ENCODE assay signal across 13 cellular contexts in genomic region chr10:91512458-91512857, GRCh38.
A peak's percentile ranks its signal among the peaks of the same experiment; 100 is the strongest.
DNase-seq lines count a peak whose midpoint lies in the region; ATAC-seq and TF ChIP-seq lines count a peak whose summit lies in the region.
"Had no signal": no experiment of that assay in that cellular context is flagged by ENCODE, and none has a peak within 500 bp of the region (broad histone marks: within the 10 kb centered on the region; RNA-seq: fewer than 3 reads in every experiment).

No MANE protein-coding gene starts in this region.

- no peaks in the 10 kb centered on the region for H3K79me2 ChIP-seq in smooth muscle cell (ENCODE audit: low read depth)
- H3K79me2 ChIP-seq in MM.1S (ENCODE audit: low read length) = no peaks in the 10 kb centered on the region

- no peak for TF ChIP-seq CTCF in smooth muscle cell (IDR thresholded peaks at IDR 0.05; ENCODE audit: borderline replicate concordance, insufficient read depth, poor library complexity, severe bottlenecking)
- TF ChIP-seq CTCF in MM.1S (IDR thresholded peaks at IDR 0.05; ENCODE audit: low read length) = no peak

- ATAC-seq in HG02870 (IDR thresholded peaks at IDR 0.05; ENCODE audit: unreplicated experiment) = peak; percentile 16
- peak; percentile 10; the same call in 2 of the 3 replicates for ATAC-seq in SK-N-SH treated with all-trans-retinoic acid at 6 μM for 48 hours
- ATAC-seq: CD8-positive, alpha-beta T cell had no signal

- H3K27me3 ChIP-seq in mesenchymal stem cell (ENCODE audit: control insufficient read depth in 1 of 2, insufficient read depth in 1 of 2, low read length in 2 of 2) (no peaks in the 10 kb centered on the region), smooth muscle cell (ENCODE audit: low read depth) (no peaks in the 10 kb centered on the region), MM.1S (replicated peaks; ENCODE audit: insufficient read depth, low read length) (no peaks in the 10 kb centered on the region)

- no CpG with 5 or more reads among the region's 1 CpG for WGBS in mesenchymal stem cell
- 87% methylated on average over 1 of the region's 1 CpG for WGBS in smooth muscle cell (ENCODE audit: low lambda C conversion rate)

- H3F3A ChIP-seq in smooth muscle cell (ENCODE audit: low read depth) = peaks cover 12% of the 10 kb centered on the region
- no peaks in the 10 kb centered on the region for H3F3A ChIP-seq in MM.1S (ENCODE audit: insufficient read depth, low read length)

- no peak overlapping the region for H4K91ac ChIP-seq in mesenchymal stem cell (ENCODE audit: low read length)

- no peak overlapping the region for H2BK12ac ChIP-seq in mesenchymal stem cell (ENCODE audit: low read length in 2 of 2)

- peaks cover 0 to 12% of the 10 kb centered on the region in 2 experiments for H3K36me3 ChIP-seq in mesenchymal stem cell (ENCODE audit: control insufficient read depth in 1 of 2, insufficient read depth in 2 of 2, low read depth in 1 of 2, low read length in 2 of 2)
- peaks cover 2% of the 10 kb centered on the region for H3K36me3 ChIP-seq in smooth muscle cell (ENCODE audit: low read depth)
- no peaks in the 10 kb centered on the region for H3K36me3 ChIP-seq in MM.1S (replicated peaks; ENCODE audit: insufficient read depth, low read length)

- H3K14ac ChIP-seq in mesenchymal stem cell (ENCODE audit: low read length in 2 of 2) = no peak overlapping the region

- H3K4ac ChIP-seq in mesenchymal stem cell (ENCODE audit: low read depth in 1 of 2, low read length in 2 of 2) = no peak overlapping the region

- peaks cover 10% of the 10 kb centered on the region for H3K9me3 ChIP-seq in mesenchymal stem cell (ENCODE audit: control insufficient read depth, low read length)
- H3K9me3 ChIP-seq in smooth muscle cell (replicated peaks; ENCODE audit: low read depth) = no peaks in the 10 kb centered on the region
- no peaks in the 10 kb centered on the region for H3K9me3 ChIP-seq in MM.1S (replicated peaks; ENCODE audit: insufficient read depth, low read length)

- H3K9me2 ChIP-seq in MM.1S (replicated peaks; ENCODE audit: insufficient read depth, low read length) = no peaks in the 10 kb centered on the region

- H3K4me1 ChIP-seq in mesenchymal stem cell (ENCODE audit: control insufficient read depth, insufficient read depth, low read depth, low read length) (peaks cover 3% of the 10 kb centered on the region), smooth muscle cell (ENCODE audit: low read depth) (peaks cover 7% of the 10 kb centered on the region), MM.1S (ENCODE audit: low read length) (no peaks in the 10 kb centered on the region)

- H3K4me3 ChIP-seq in mesenchymal stem cell (ENCODE audit: insufficient read depth in 1 of 2, low read depth in 1 of 2, low read length in 2 of 2) = no peak overlapping the region
- no peak overlapping the region for H3K4me3 ChIP-seq in smooth muscle cell
- no peak overlapping the region for H3K4me3 ChIP-seq in MM.1S (ENCODE audit: low read length)

- H4K20me1 ChIP-seq in smooth muscle cell (ENCODE audit: low read depth) = no peaks in the 10 kb centered on the region
- H4K20me1 ChIP-seq in MM.1S (ENCODE audit: insufficient read depth, low read length) = no peaks in the 10 kb centered on the region

- no peak overlapping the region for H2AK5ac ChIP-seq in mesenchymal stem cell (ENCODE audit: low read length, severe bottlenecking)

- no peak overlapping the region for H2BK5ac ChIP-seq in mesenchymal stem cell (ENCODE audit: low read depth, low read length, poor library complexity, severe bottlenecking)

- H3K18ac ChIP-seq in mesenchymal stem cell (ENCODE audit: low read depth in 1 of 2, low read length in 2 of 2) = no peak overlapping the region

- H2AFZ ChIP-seq in mesenchymal stem cell (ENCODE audit: low read depth, low read length) (no peak overlapping the region), smooth muscle cell (ENCODE audit: low read depth) (peak overlapping the region; percentile 15), MM.1S (ENCODE audit: low read length) (no peak overlapping the region)

- H3K23ac ChIP-seq in mesenchymal stem cell (ENCODE audit: low read length in 2 of 2) = no peak overlapping the region

- H3K27ac ChIP-seq in mesenchymal stem cell (ENCODE audit: low read length, poor library complexity, severe bottlenecking) (no peak overlapping the region), smooth muscle cell (ENCODE audit: low read depth) (peak overlapping the region; percentile 88), MM.1S (ENCODE audit: low read length) (no peak overlapping the region)

- H3K9ac ChIP-seq in mesenchymal stem cell (ENCODE audit: low read length) (peak overlapping the region; percentile 28), smooth muscle cell (ENCODE audit: low read depth) (peak overlapping the region; percentile 47), MM.1S (ENCODE audit: low read length) (no peak overlapping the region)

- no peaks in the 10 kb centered on the region for H3K79me1 ChIP-seq in mesenchymal stem cell (replicated peaks; ENCODE audit: low read length, poor library complexity, severe bottlenecking)

- H2BK15ac ChIP-seq in mesenchymal stem cell (ENCODE audit: low read depth, poor library complexity, severe bottlenecking) = no peak overlapping the region

- no peak overlapping the region for H2BK120ac ChIP-seq in mesenchymal stem cell (ENCODE audit: low read depth, low read length)

- DNase-seq in mesenchymal stem cell (no peak), smooth muscle cell (lab: John Stamatoyannopoulos, UW; ENCODE audit: unreplicated experiment) (no peak), MM.1S (no peak), NCI-H1436 (lab: John Stamatoyannopoulos, UW) (no peak), SHP77 (lab: John Stamatoyannopoulos, UW) (no peak)
- DNase-seq: CD8-positive, alpha-beta T cell; DND-41; GF-D8; NCI-H2081; NCI-H526; Right ventricle myocardium superior had no signal

- no peak overlapping the region for H4K8ac ChIP-seq in mesenchymal stem cell (ENCODE audit: low read length)

- no peak overlapping the region for H3K4me2 ChIP-seq in mesenchymal stem cell (ENCODE audit: low read length, poor library complexity, severe bottlenecking)
- peak overlapping the region; percentile 38 for H3K4me2 ChIP-seq in smooth muscle cell
- no peak overlapping the region for H3K4me2 ChIP-seq in MM.1S (ENCODE audit: low read depth, low read length)

TF ChIP-seq in SK-N-SH treated with all-trans-retinoic acid at 6 μM for 48 hours, 23 proteins besides CTCF, POLR2A, EP300 and RAD21:
- no peak for TF ChIP-seq ZNF565 (CRISPR knock-in tag; conservative IDR thresholded peaks at IDR 0.05; ENCODE audit: low read depth)
- TF ChIP-seq TSHZ2 (CRISPR knock-in tag; IDR thresholded peaks at IDR 0.05) = no peak
- no peak for TF ChIP-seq GLIS3 (CRISPR knock-in tag; IDR thresholded peaks at IDR 0.05)
- TF ChIP-seq TCF4 (CRISPR knock-in tag; IDR thresholded peaks at IDR 0.05; ENCODE audit: borderline replicate concordance) = no peak
- TF ChIP-seq BACH2 (CRISPR knock-in tag; IDR thresholded peaks at IDR 0.05; ENCODE audit: borderline replicate concordance) = no peak
- no peak for TF ChIP-seq POU6F1 (CRISPR knock-in tag; IDR thresholded peaks at IDR 0.05; ENCODE audit: borderline replicate concordance, low read depth)
- TF ChIP-seq SNAI2 (CRISPR knock-in tag; IDR thresholded peaks at IDR 0.05) = no peak
- TF ChIP-seq ZFP3 (CRISPR knock-in tag; IDR thresholded peaks at IDR 0.05) = no peak
- no peak for TF ChIP-seq ISL1 (CRISPR knock-in tag; IDR thresholded peaks at IDR 0.05)
- no peak for TF ChIP-seq ZC3H10 (CRISPR knock-in tag; IDR thresholded peaks at IDR 0.05)
- no peak for TF ChIP-seq RARB (CRISPR knock-in tag; IDR thresholded peaks at IDR 0.05)
- TF ChIP-seq TOX (CRISPR knock-in tag; IDR thresholded peaks at IDR 0.05; ENCODE audit: borderline replicate concordance) = no peak
- no peak for TF ChIP-seq ARNTL (CRISPR knock-in tag; IDR thresholded peaks at IDR 0.05; ENCODE audit: borderline replicate concordance, low read depth)
- no peak for TF ChIP-seq ESRRG (CRISPR knock-in tag; IDR thresholded peaks at IDR 0.05)
